30 cellular contexts compared by ENCODE assay signal in genomic region chr2:96400049-96401000, GRCh38.
A peak's percentile ranks its signal among the peaks of the same experiment; 100 is the strongest.
DNase-seq lines count a peak whose midpoint lies in the region; ATAC-seq lines count a peak whose summit lies in the region.
"Had no signal": no experiment of that assay in that cellular context is flagged by ENCODE, and none has a peak within 500 bp of the region (broad histone marks: within the 10 kb centered on the region; RNA-seq: fewer than 3 reads in every experiment).

No MANE protein-coding gene starts in this region.

- no peak overlapping the region for H3K4me3 Mint-ChIP-seq in T-helper 1 cell treated with Interleukin-12 subunit alpha and Interleukin-12 subunit beta and Interleukin-4 antibody, amounts not matched to agents 30 μg/mL and 1 μg/mL, for 36 hours
- no peak overlapping the region for H3K4me3 Mint-ChIP-seq in dendritic cell treated with granulocyte-macrophage colony-stimulating factor and Interleukin-4, amounts not matched to agents 40 ng/mL and 50 ng/mL, for 4 days
- no peak overlapping the region for H3K4me3 Mint-ChIP-seq in stimulated activated effector memory CD8-positive, alpha-beta T cell treated with anti-CD3 and anti-CD28 coated beads, Interleukin-12 subunit alpha, Interleukin-12 subunit beta, amount 100 ng/mL, for 72 hours
- H3K4me3 Mint-ChIP-seq: CD8-positive, alpha-beta T cell; nephron progenitor cell; stimulated activated naive CD8-positive, alpha-beta T cell treated with anti-CD3 and anti-CD28 coated beads, Interleukin-15, Interleukin-2, amounts not matched to agents 100 ng/mL and 50 ng/mL, for 24 hours; T-cell had no signal

- DNase-seq in T-helper 1 cell, result no peak
- peak; percentile 6 for DNase-seq in D341Med (ENCODE audit: low spot score)
- no peak for DNase-seq in stimulated activated effector memory CD8-positive, alpha-beta T cell treated with anti-CD3 and anti-CD28 coated beads, Interleukin-12 subunit alpha, Interleukin-12 subunit beta, amount 100 ng/mL, for 72 hours (ENCODE audit: low spot score in 2 of 2)
- DNase-seq in HPDE6-E6E7 (ENCODE audit: extremely low spot score), result no peak
- no peak for DNase-seq in cerebellum (ENCODE audit: low spot score)
- no peak for DNase-seq in UCSD-AML1 (lab: John Stamatoyannopoulos, UW; ENCODE audit: unreplicated experiment)
- DNase-seq: activated CD4-positive, alpha-beta T cell treated with anti-CD3 and anti-CD28 coated beads, Interleukin-2, amount 50 U/mL, for 4 hours; AML-193; amygdala; CD8-positive, alpha-beta T cell; DMS 273 treated with DMSO at 0.1 percent for 48 hours; effector CD8-positive, alpha-beta T cell; hypothalamus; KG1; mammary epithelial cell; MG63; NCI-H1105 treated with DMSO at 0.1 percent for 48 hours; NCI-H2029; NCI-H446; NCI-H82; nephron progenitor cell; right cardiac atrium; RPMI8226; stimulated activated CD4-positive, alpha-beta T cell treated with anti-CD3 and anti-CD28 coated beads, Interleukin-1b, Interleukin-23, amount 100 ng/mL, for 48 hours; T-cell had no signal

- H3K36me3 Mint-ChIP-seq in T-helper 1 cell treated with Interleukin-12 subunit alpha and Interleukin-12 subunit beta and Interleukin-4 antibody, amounts not matched to agents 30 μg/mL and 1 μg/mL, for 36 hours (ENCODE audit: low read depth), result no peaks in the 10 kb centered on the region
- H3K36me3 Mint-ChIP-seq in dendritic cell treated with granulocyte-macrophage colony-stimulating factor and Interleukin-4, amounts not matched to agents 40 ng/mL and 50 ng/mL, for 4 days (ENCODE audit: low read depth), result no peaks in the 10 kb centered on the region
- H3K36me3 Mint-ChIP-seq in stimulated activated effector memory CD8-positive, alpha-beta T cell treated with anti-CD3 and anti-CD28 coated beads, Interleukin-12 subunit alpha, Interleukin-12 subunit beta, amount 100 ng/mL, for 72 hours, result no peaks in the 10 kb centered on the region
- H3K36me3 Mint-ChIP-seq: activated naive CD4-positive, alpha-beta T cell treated with anti-CD3 and anti-CD28 coated beads, Interleukin-2, amount 50 U/mL, for 72 hours; CD8-positive, alpha-beta T cell; T-cell had no signal

- H3K9me3 Mint-ChIP-seq in T-helper 1 cell treated with Interleukin-12 subunit alpha and Interleukin-12 subunit beta and Interleukin-4 antibody, amounts not matched to agents 30 μg/mL and 1 μg/mL, for 36 hours, result no peaks in the 10 kb centered on the region
- no peaks in the 10 kb centered on the region for H3K9me3 Mint-ChIP-seq in dendritic cell treated with granulocyte-macrophage colony-stimulating factor and Interleukin-4, amounts not matched to agents 40 ng/mL and 50 ng/mL, for 4 days
- no peaks in the 10 kb centered on the region for H3K9me3 Mint-ChIP-seq in stimulated activated effector memory CD8-positive, alpha-beta T cell treated with anti-CD3 and anti-CD28 coated beads, Interleukin-12 subunit alpha, Interleukin-12 subunit beta, amount 100 ng/mL, for 72 hours
- H3K9me3 Mint-ChIP-seq: activated naive CD4-positive, alpha-beta T cell treated with anti-CD3 and anti-CD28 coated beads, Interleukin-2, amount 50 U/mL, for 72 hours; activated T-helper 2 cell treated with anti-CD3 and anti-CD28 coated beads, Interferon-gamma antibody, Interleukin-2, Interleukin-4, amounts not matched to agents 10 μg/mL and 5 μg/mL and 100 μg/mL, durations not matched to agents 14 hours and 24 hours and 36 hours; CD8-positive, alpha-beta T cell; nephron progenitor cell; stimulated activated naive CD8-positive, alpha-beta T cell treated with anti-CD3 and anti-CD28 coated beads, Interleukin-15, Interleukin-2, amounts not matched to agents 100 ng/mL and 50 ng/mL, for 24 hours; T-cell had no signal

- ATAC-seq in stimulated activated effector memory CD8-positive, alpha-beta T cell treated with anti-CD3 and anti-CD28 coated beads, Interleukin-12 subunit alpha, Interleukin-12 subunit beta, amount 100 ng/mL, for 72 hours, result no peak
- ATAC-seq: activated naive CD4-positive, alpha-beta T cell treated with anti-CD3 and anti-CD28 coated beads, Interleukin-2, amount 50 U/mL, for 72 hours; CD8-positive, alpha-beta T cell; right cardiac atrium; T-cell had no signal

- peaks cover 5% of the 10 kb centered on the region for H3K27me3 Mint-ChIP-seq in T-helper 1 cell treated with Interleukin-12 subunit alpha and Interleukin-12 subunit beta and Interleukin-4 antibody, amounts not matched to agents 30 μg/mL and 1 μg/mL, for 36 hours (ENCODE audit: low read depth)
- no peaks in the 10 kb centered on the region for H3K27me3 Mint-ChIP-seq in dendritic cell treated with granulocyte-macrophage colony-stimulating factor and Interleukin-4, amounts not matched to agents 40 ng/mL and 50 ng/mL, for 4 days
- H3K27me3 Mint-ChIP-seq: stimulated activated naive CD8-positive, alpha-beta T cell treated with anti-CD3 and anti-CD28 coated beads, Interleukin-15, Interleukin-2, amounts not matched to agents 100 ng/mL and 50 ng/mL, for 24 hours had no signal

- intact Hi-C loops in dendritic cell treated with granulocyte-macrophage colony-stimulating factor and Interleukin-4, amounts not matched to agents 40 ng/mL and 50 ng/mL, for 4 days (cut with micrococcal nuclease), result no loop called here

- H3K4me1 Mint-ChIP-seq in T-helper 1 cell treated with Interleukin-12 subunit alpha and Interleukin-12 subunit beta and Interleukin-4 antibody, amounts not matched to agents 30 μg/mL and 1 μg/mL, for 36 hours (ENCODE audit: low read depth), result no peaks in the 10 kb centered on the region
- peaks cover 63% of the 10 kb centered on the region for H3K4me1 Mint-ChIP-seq in dendritic cell treated with granulocyte-macrophage colony-stimulating factor and Interleukin-4, amounts not matched to agents 40 ng/mL and 50 ng/mL, for 4 days (ENCODE audit: low read depth)
- H3K4me1 Mint-ChIP-seq in stimulated activated effector memory CD8-positive, alpha-beta T cell treated with anti-CD3 and anti-CD28 coated beads, Interleukin-12 subunit alpha, Interleukin-12 subunit beta, amount 100 ng/mL, for 72 hours, result no peaks in the 10 kb centered on the region

- H3K27ac Mint-ChIP-seq in T-helper 1 cell treated with Interleukin-12 subunit alpha and Interleukin-12 subunit beta and Interleukin-4 antibody, amounts not matched to agents 30 μg/mL and 1 μg/mL, for 36 hours, result peak overlapping the region; percentile 47
- H3K27ac Mint-ChIP-seq in dendritic cell treated with granulocyte-macrophage colony-stimulating factor and Interleukin-4, amounts not matched to agents 40 ng/mL and 50 ng/mL, for 4 days, result peak overlapping the region; percentile 97
- peak overlapping the region; percentile 63 for H3K27ac Mint-ChIP-seq in stimulated activated effector memory CD8-positive, alpha-beta T cell treated with anti-CD3 and anti-CD28 coated beads, Interleukin-12 subunit alpha, Interleukin-12 subunit beta, amount 100 ng/mL, for 72 hours
- H3K27ac Mint-ChIP-seq: activated T-helper 2 cell treated with anti-CD3 and anti-CD28 coated beads, Interferon-gamma antibody, Interleukin-2, Interleukin-4, amounts not matched to agents 10 μg/mL and 5 μg/mL and 100 μg/mL, durations not matched to agents 14 hours and 24 hours and 36 hours; CD8-positive, alpha-beta T cell; nephron progenitor cell; stimulated activated naive CD8-positive, alpha-beta T cell treated with anti-CD3 and anti-CD28 coated beads, Interleukin-15, Interleukin-2, amounts not matched to agents 100 ng/mL and 50 ng/mL, for 24 hours; T-cell had no signal

Comparison
In these comparisons a context has a peak if more than half of its experiments do, and no peak if none do; other contexts are left out.
1. H3K27ac Mint-ChIP-seq: peak in every context shown above with its lines; median percentile 97 in dendritic cell treated with granulocyte-macrophage colony-stimulating factor and Interleukin-4, amounts not matched to agents 40 ng/mL and 50 ng/mL, for 4 days; 63 in stimulated activated effector memory CD8-positive, alpha-beta T cell treated with anti-CD3 and anti-CD28 coated beads, Interleukin-12 subunit alpha, Interleukin-12 subunit beta, amount 100 ng/mL, for 72 hours; 47 in T-helper 1 cell treated with Interleukin-12 subunit alpha and Interleukin-12 subunit beta and Interleukin-4 antibody, amounts not matched to agents 30 μg/mL and 1 μg/mL, for 36 hours.